8 cellular contexts compared by ENCODE assay signal in genomic region chr11:75667268-75667830, GRCh38. TPM values are rescaled to one million over a fixed set of nuclear protein-coding genes. Genes with fewer than 3 reads are reported as not detected.
DNase-seq lines count a peak whose midpoint lies in the region; ATAC-seq and TF ChIP-seq lines count a peak whose summit lies in the region.

No MANE protein-coding gene starts in this region.

- peak; percentile 39 for ATAC-seq in HG02759 (IDR thresholded peaks at IDR 0.05; ENCODE audit: unreplicated experiment)
- peak; percentile 43 for ATAC-seq in foreskin keratinocyte

- POLR2A ChIA-PET in CD8-positive, alpha-beta memory T cell (lab: Charles Lee): no interaction called here
- POLR2A ChIA-PET in activated CD4-positive, alpha-beta memory T cell treated with anti-CD3 and anti-CD28 coated beads for 36 hours (lab: Charles Lee): no interaction called here

- H3K4me1 ChIP-seq in CD8-positive, alpha-beta memory T cell (ENCODE audit: insufficient read depth, low read length): no peaks in the 10 kb centered on the region
- H3K4me1 ChIP-seq in foreskin keratinocyte (peaks cover 8% of the 10 kb centered on the region), neuronal stem cell (ENCODE audit: control insufficient read depth in 2 of 2, insufficient read depth in 1 of 2, low read depth in 1 of 2, low read length in 2 of 2) (peaks cover 12 to 32% of the 10 kb centered on the region in 2 donors)

- WGBS in neuronal stem cell (ENCODE audit: extremely low coverage in 2 of 2, insufficient read length in 2 of 2, insufficient replicate concordance in 1 of 2), 2 donors: no CpG with 5 or more reads among the region's 63 CpGs

- peaks cover 8 to 16% (median 12%) of the 10 kb centered on the region in 3 donors for H3K4me1 Mint-ChIP-seq in CD8-positive, alpha-beta memory T cell
- H3K4me1 Mint-ChIP-seq in activated CD4-positive, alpha-beta memory T cell treated with anti-CD3 and anti-CD28 coated beads for 36 hours (ENCODE audit: low read depth): peaks cover 18% of the 10 kb centered on the region

- peak overlapping the region in 1 of 8 donors; percentile 5 for H3K27ac Mint-ChIP-seq in CD8-positive, alpha-beta memory T cell
- no peak overlapping the region for H3K27ac Mint-ChIP-seq in activated CD4-positive, alpha-beta memory T cell treated with anti-CD3 and anti-CD28 coated beads for 36 hours

- intact Hi-C loops in activated CD4-positive, alpha-beta memory T cell treated with anti-CD3 and anti-CD28 coated beads for 36 hours (cut with micrococcal nuclease): no loop called here

- no peak overlapping the region for H3K23ac ChIP-seq in neuronal stem cell (ENCODE audit: low read depth, low read length, poor library complexity)

- H2BK15ac ChIP-seq in neuronal stem cell (ENCODE audit: low read length): peak overlapping the region; percentile 42

- peak overlapping the region; percentile 14 for H3K9ac ChIP-seq in neuronal stem cell (ENCODE audit: low read depth, low read length, poor library complexity)

- peak overlapping the region; percentile 43 for H2BK5ac ChIP-seq in neuronal stem cell (ENCODE audit: low read length)

- peak overlapping the region; percentile 94 for H3K18ac ChIP-seq in neuronal stem cell (ENCODE audit: low read length)

- TF ChIP-seq CTCF in foreskin keratinocyte (conservative IDR thresholded peaks at IDR 0.05): no peak

- peak overlapping the region; percentile 92 for H3K4me2 ChIP-seq in neuronal stem cell (ENCODE audit: insufficient read depth, low read length, poor library complexity, severe bottlenecking)

- H4K8ac ChIP-seq in neuronal stem cell (ENCODE audit: low read depth, low read length): no peak overlapping the region

- no peak overlapping the region for H3K4ac ChIP-seq in neuronal stem cell (ENCODE audit: low read length)

- no peaks in the 10 kb centered on the region for H3K36me3 ChIP-seq in CD8-positive, alpha-beta memory T cell (ENCODE audit: insufficient read depth, low read length)
- H3K36me3 ChIP-seq in neuronal stem cell (replicated peaks in 1 of 2; ENCODE audit: control insufficient read depth in 2 of 2, insufficient read depth in 2 of 2, low read length in 2 of 2): peaks cover 0 to 5% of the 10 kb centered on the region in 2 donors

- peaks cover 0 to 2% (median 0%) of the 10 kb centered on the region in 5 donors for H3K9me3 Mint-ChIP-seq in CD8-positive, alpha-beta memory T cell
- H3K9me3 Mint-ChIP-seq in activated CD4-positive, alpha-beta memory T cell treated with anti-CD3 and anti-CD28 coated beads for 36 hours: no peaks in the 10 kb centered on the region

- no peaks in the 10 kb centered on the region for H3K9me3 ChIP-seq in CD8-positive, alpha-beta memory T cell (ENCODE audit: low read length)
- H3K9me3 ChIP-seq in neuronal stem cell (replicated peaks in 1 of 2; ENCODE audit: control insufficient read depth in 2 of 2, insufficient read depth in 1 of 2, low read depth in 1 of 2, low read length in 2 of 2): no peaks in the 10 kb centered on the region

- H2BK12ac ChIP-seq in neuronal stem cell (ENCODE audit: low read length): no peak overlapping the region

- H3K36me3 Mint-ChIP-seq in CD8-positive, alpha-beta memory T cell: no peaks in the 10 kb centered on the region
- H3K36me3 Mint-ChIP-seq in activated CD4-positive, alpha-beta memory T cell treated with anti-CD3 and anti-CD28 coated beads for 36 hours: no peaks in the 10 kb centered on the region

- peak overlapping the region; percentile 65 for H3K14ac ChIP-seq in neuronal stem cell (ENCODE audit: low read length)

- CTCF ChIA-PET in CD8-positive, alpha-beta memory T cell (lab: Charles Lee): no interaction called here
- CTCF ChIA-PET in activated CD4-positive, alpha-beta memory T cell treated with anti-CD3 and anti-CD28 coated beads for 36 hours (lab: Charles Lee): no interaction called here

- DNase-seq in CD8-positive, alpha-beta memory T cell: no peak
- DNase-seq in activated CD4-positive, alpha-beta memory T cell treated with anti-CD3 and anti-CD28 coated beads for 36 hours: peak; percentile 27
- DNase-seq in foreskin keratinocyte (peak in 1 of 2 donors; percentile 11), neuronal stem cell (ENCODE audit: low spot score) (peak; percentile 26), MV-4-11 (lab: John Stamatoyannopoulos, UW) (no peak)
- no peak for DNase-seq in stimulated activated CD4-positive, alpha-beta T cell treated with anti-CD3 and anti-CD28 coated beads, Interleukin-1b, Interleukin-23, amount 100 ng/mL, for 48 hours
- DNase-seq in effector CD4-positive, alpha-beta T cell: no peak

- H3K79me1 ChIP-seq in neuronal stem cell (ENCODE audit: low read depth, low read length): no peaks in the 10 kb centered on the region

- no peak overlapping the region for H3K4me3 ChIP-seq in CD8-positive, alpha-beta memory T cell (ENCODE audit: low read length)
- H3K4me3 ChIP-seq in neuronal stem cell (ENCODE audit: low read length in 2 of 2): peak overlapping the region; percentile 68 to 85

- H3K4me3 Mint-ChIP-seq in CD8-positive, alpha-beta memory T cell: peak overlapping the region; percentile 59 to 80 (median 72)
- H3K4me3 Mint-ChIP-seq in activated CD4-positive, alpha-beta memory T cell treated with anti-CD3 and anti-CD28 coated beads for 36 hours: peak overlapping the region; percentile 17

- H2AK5ac ChIP-seq in neuronal stem cell (ENCODE audit: low read depth, low read length): no peak overlapping the region

- no peak overlapping the region for H4K91ac ChIP-seq in neuronal stem cell (ENCODE audit: low read depth, low read length, poor library complexity)

- peaks cover 37% of the 10 kb centered on the region for H3K27me3 ChIP-seq in CD8-positive, alpha-beta memory T cell (ENCODE audit: insufficient read depth, low read length, poor library complexity, severe bottlenecking)
- H3K27me3 ChIP-seq in foreskin keratinocyte (peaks cover 68% of the 10 kb centered on the region), neuronal stem cell (ENCODE audit: control insufficient read depth in 3 of 3, insufficient read depth in 3 of 3, low read depth in 1 of 3, low read length in 3 of 3) (peaks cover 0 to 19% (median 18%) of the 10 kb centered on the region in 3 experiments)

- H3K27me3 Mint-ChIP-seq in CD8-positive, alpha-beta memory T cell: peaks cover 58 to 78% of the 10 kb centered on the region in 2 donors
- H3K27me3 Mint-ChIP-seq in activated CD4-positive, alpha-beta memory T cell treated with anti-CD3 and anti-CD28 coated beads for 36 hours: peaks cover 69% of the 10 kb centered on the region

- H2AFZ ChIP-seq in neuronal stem cell (ENCODE audit: low read length): peak overlapping the region; percentile 98

- no peak overlapping the region for H3K27ac ChIP-seq in CD8-positive, alpha-beta memory T cell (ENCODE audit: low read depth, low read length)
- no peak overlapping the region for H3K27ac ChIP-seq in foreskin keratinocyte
- H3K27ac ChIP-seq in neuronal stem cell (replicated peaks; ENCODE audit: low read length): no peak overlapping the region

- no peak overlapping the region for H2BK120ac ChIP-seq in neuronal stem cell (ENCODE audit: low read depth, low read length)

RNA-seq across cellular contexts. Expression of gene MAP6, which starts 1.5 kb away (rescaled TPM):
- total RNA-seq in CD8-positive, alpha-beta memory T cell: under 1 TPM; 0.07 to 0.16 TPM
- not detected for polyA plus RNA-seq in CD8-positive, alpha-beta memory T cell
- total RNA-seq in activated CD4-positive, alpha-beta memory T cell treated with anti-CD3 and anti-CD28 coated beads for 36 hours: under 1 TPM in 1 of 2 experiments, not detected in 1; 0.05 TPM
- 1.5 and 2.8 TPM in 2 replicates for total RNA-seq in foreskin keratinocyte
- polyA plus RNA-seq in foreskin keratinocyte: 1.3 and 2.6 TPM in 2 replicates
- 29.9 TPM for polyA plus RNA-seq in neuronal stem cell (2013, experiment 1 of 2)
- 30.1 TPM for polyA plus RNA-seq in neuronal stem cell (2013, experiment 2 of 2)

RNA-seq across cellular contexts. Expression of gene MOGAT2, which starts 50.3 kb away (rescaled TPM):
- not detected for total RNA-seq in CD8-positive, alpha-beta memory T cell
- polyA plus RNA-seq in CD8-positive, alpha-beta memory T cell: not detected
- not detected for total RNA-seq in activated CD4-positive, alpha-beta memory T cell treated with anti-CD3 and anti-CD28 coated beads for 36 hours
- total RNA-seq in foreskin keratinocyte: not detected in 2 replicates
- not detected in 2 replicates for polyA plus RNA-seq in foreskin keratinocyte
- polyA plus RNA-seq in neuronal stem cell (2013, experiment 1 of 2): 0.06 TPM
- 0.07 TPM for polyA plus RNA-seq in neuronal stem cell (2013, experiment 2 of 2)

Comparison
In these comparisons a context has a peak if more than half of its experiments do, and no peak if none do; other contexts are left out.
1. DNase-seq: peak in activated CD4-positive, alpha-beta memory T cell treated with anti-CD3 and anti-CD28 coated beads for 36 hours (single experiment) and neuronal stem cell (single experiment); none in CD8-positive, alpha-beta memory T cell (0 of 5), MV-4-11 (single experiment), stimulated activated CD4-positive, alpha-beta T cell treated with anti-CD3 and anti-CD28 coated beads, Interleukin-1b, Interleukin-23, amount 100 ng/mL, for 48 hours (single experiment) and effector CD4-positive, alpha-beta T cell (single experiment).